Comparison of ENCODE assay signal across 23 cellular contexts in genomic region chr4:159216834-159217233, GRCh38.
"Had no signal": no experiment of that assay in that cellular context is flagged by ENCODE, and none has a peak within 500 bp of the region (broad histone marks: within the 10 kb centered on the region; RNA-seq: fewer than 3 reads in every experiment).

No MANE protein-coding gene starts in this region.

- H3K27ac ChIP-seq: adrenal gland, body of pancreas, coronary artery, dorsolateral prefrontal cortex, stomach, thyroid gland, upper lobe of right lung, VCaP had no signal

- H3K36me3 ChIP-seq: adrenal gland, thyroid gland, upper lobe of right lung had no signal

- H3K27me3 ChIP-seq: adrenal gland, body of pancreas, dorsolateral prefrontal cortex, stomach, thyroid gland, upper lobe of right lung had no signal

- ATAC-seq: body of pancreas; stimulated activated naive B cell treated with anti-CD40 and anti-IgM and Interleukin-4, amounts not matched to agents 10 μg/mL and 1 μg/mL and 100 μg/mL, for 72 hours; upper lobe of right lung had no signal

- H3K9me3 ChIP-seq: adrenal gland, body of pancreas, stomach, thyroid gland, upper lobe of right lung had no signal

- H3K4me1 ChIP-seq: adrenal gland, upper lobe of right lung had no signal

- H3K4me3 ChIP-seq: adrenal gland, body of pancreas, coronary artery, dorsolateral prefrontal cortex, smooth muscle cell, stomach, thyroid gland, upper lobe of right lung had no signal

- DNase-seq: activated CD4-positive, alpha-beta T cell treated with anti-CD3 and anti-CD28 coated beads for 48 hours; activated CD4-positive, alpha-beta T cell treated with anti-CD3 and anti-CD28 coated beads, Interleukin-2, amount 50 U/mL, for 48 hours; activated CD8-positive, alpha-beta memory T cell treated with anti-CD3 and anti-CD28 coated beads for 24 hours; activated effector memory CD4-positive, alpha-beta T cell treated with Interleukin-2 at 50 U/mL for 16 hours; activated naive CD4-positive, alpha-beta T cell treated with Interleukin-2 at 50 U/mL for 16 hours; activated naive CD8-positive, alpha-beta T cell treated with anti-CD3 and anti-CD28 coated beads for 36 hours; adrenal gland; body of pancreas; dorsolateral prefrontal cortex; effector memory CD4-positive, alpha-beta T cell; head of caudate nucleus; kidney glomerular epithelial cell; mammary epithelial cell; retina; stimulated activated CD4-positive, alpha-beta T cell treated with anti-CD3 and anti-CD28 coated beads, Interleukin-1b, Interleukin-23, amount 100 ng/mL, for 48 hours; stimulated activated naive B cell treated with anti-CD40 and anti-IgM and Interleukin-4, amounts not matched to agents 10 μg/mL and 1 μg/mL and 100 μg/mL, for 72 hours; stomach; T-helper 9 cell; thyroid gland; upper lobe of right lung had no signal
